1 cellular context compared by ENCODE assay signal in the genomic region with DNA sequence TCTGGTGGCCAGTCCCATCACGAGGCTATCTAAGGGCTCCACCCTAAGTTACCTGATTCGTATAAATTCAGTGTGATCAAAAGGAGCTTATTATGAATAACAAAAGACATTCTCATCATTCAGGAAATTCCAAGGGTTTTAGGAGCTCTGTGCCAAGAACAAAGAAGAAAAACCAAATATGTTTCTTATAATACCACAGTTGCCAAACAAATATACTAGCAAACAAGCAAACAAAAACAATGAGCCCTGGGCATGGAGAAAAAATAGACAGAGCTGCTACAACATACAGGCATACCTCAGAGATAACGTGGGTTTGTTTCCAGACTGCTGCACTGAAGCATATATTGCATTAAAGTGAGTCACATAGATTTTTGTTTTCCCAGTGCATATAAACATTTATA.
TF ChIP-seq lines count a peak whose summit lies in the region.

No MANE protein-coding gene starts in this region.

TF ChIP-seq in liver, 16 proteins besides CTCF, POLR2A, EP300 and RAD21:
- TF ChIP-seq, protein P1, sequence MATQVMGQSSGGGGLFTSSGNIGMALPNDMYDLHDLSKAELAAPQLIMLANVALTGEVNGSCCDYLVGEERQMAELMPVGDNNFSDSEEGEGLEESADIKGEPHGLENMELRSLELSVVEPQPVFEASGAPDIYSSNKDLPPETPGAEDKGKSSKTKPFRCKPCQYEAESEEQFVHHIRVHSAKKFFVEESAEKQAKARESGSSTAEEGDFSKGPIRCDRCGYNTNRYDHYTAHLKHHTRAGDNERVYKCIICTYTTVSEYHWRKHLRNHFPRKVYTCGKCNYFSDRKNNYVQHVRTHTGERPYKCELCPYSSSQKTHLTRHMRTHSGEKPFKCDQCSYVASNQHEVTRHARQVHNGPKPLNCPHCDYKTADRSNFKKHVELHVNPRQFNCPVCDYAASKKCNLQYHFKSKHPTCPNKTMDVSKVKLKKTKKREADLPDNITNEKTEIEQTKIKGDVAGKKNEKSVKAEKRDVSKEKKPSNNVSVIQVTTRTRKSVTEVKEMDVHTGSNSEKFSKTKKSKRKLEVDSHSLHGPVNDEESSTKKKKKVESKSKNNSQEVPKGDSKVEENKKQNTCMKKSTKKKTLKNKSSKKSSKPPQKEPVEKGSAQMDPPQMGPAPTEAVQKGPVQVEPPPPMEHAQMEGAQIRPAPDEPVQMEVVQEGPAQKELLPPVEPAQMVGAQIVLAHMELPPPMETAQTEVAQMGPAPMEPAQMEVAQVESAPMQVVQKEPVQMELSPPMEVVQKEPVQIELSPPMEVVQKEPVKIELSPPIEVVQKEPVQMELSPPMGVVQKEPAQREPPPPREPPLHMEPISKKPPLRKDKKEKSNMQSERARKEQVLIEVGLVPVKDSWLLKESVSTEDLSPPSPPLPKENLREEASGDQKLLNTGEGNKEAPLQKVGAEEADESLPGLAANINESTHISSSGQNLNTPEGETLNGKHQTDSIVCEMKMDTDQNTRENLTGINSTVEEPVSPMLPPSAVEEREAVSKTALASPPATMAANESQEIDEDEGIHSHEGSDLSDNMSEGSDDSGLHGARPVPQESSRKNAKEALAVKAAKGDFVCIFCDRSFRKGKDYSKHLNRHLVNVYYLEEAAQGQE (IDR thresholded peaks at IDR 0.05): no peak
- no peak for TF ChIP-seq TAF1 (conservative IDR thresholded peaks at IDR 0.05)
- no peak for TF ChIP-seq JUND (IDR thresholded peaks at IDR 0.05)
- TF ChIP-seq, protein P2, sequence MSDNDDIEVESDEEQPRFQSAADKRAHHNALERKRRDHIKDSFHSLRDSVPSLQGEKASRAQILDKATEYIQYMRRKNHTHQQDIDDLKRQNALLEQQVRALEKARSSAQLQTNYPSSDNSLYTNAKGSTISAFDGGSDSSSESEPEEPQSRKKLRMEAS (IDR thresholded peaks at IDR 0.05): no peak
- TF ChIP-seq YY1 (IDR thresholded peaks at IDR 0.05): no peak
- TF ChIP-seq, protein P3, sequence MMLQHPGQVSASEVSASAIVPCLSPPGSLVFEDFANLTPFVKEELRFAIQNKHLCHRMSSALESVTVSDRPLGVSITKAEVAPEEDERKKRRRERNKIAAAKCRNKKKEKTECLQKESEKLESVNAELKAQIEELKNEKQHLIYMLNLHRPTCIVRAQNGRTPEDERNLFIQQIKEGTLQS (IDR thresholded peaks at IDR 0.05): no peak
- no peak for TF ChIP-seq FOXA1 (IDR thresholded peaks at IDR 0.05)
- TF ChIP-seq RXRA (IDR thresholded peaks at IDR 0.05): no peak
- TF ChIP-seq HNF4G (IDR thresholded peaks at IDR 0.05): no peak
- no peak for TF ChIP-seq SP1 (IDR thresholded peaks at IDR 0.05)
- TF ChIP-seq NR2F2 (IDR thresholded peaks at IDR 0.05): no peak
- TF ChIP-seq HNF4A (conservative IDR thresholded peaks at IDR 0.05): no peak
- no peak for TF ChIP-seq EGR1 (IDR thresholded peaks at IDR 0.05; ENCODE audit: low read depth in 2 of 2)
- no peak for TF ChIP-seq GABPA (IDR thresholded peaks at IDR 0.05 in 1 of 2, conservative IDR thresholded peaks at IDR 0.05 in 1 of 2)
- TF ChIP-seq, protein P4, sequence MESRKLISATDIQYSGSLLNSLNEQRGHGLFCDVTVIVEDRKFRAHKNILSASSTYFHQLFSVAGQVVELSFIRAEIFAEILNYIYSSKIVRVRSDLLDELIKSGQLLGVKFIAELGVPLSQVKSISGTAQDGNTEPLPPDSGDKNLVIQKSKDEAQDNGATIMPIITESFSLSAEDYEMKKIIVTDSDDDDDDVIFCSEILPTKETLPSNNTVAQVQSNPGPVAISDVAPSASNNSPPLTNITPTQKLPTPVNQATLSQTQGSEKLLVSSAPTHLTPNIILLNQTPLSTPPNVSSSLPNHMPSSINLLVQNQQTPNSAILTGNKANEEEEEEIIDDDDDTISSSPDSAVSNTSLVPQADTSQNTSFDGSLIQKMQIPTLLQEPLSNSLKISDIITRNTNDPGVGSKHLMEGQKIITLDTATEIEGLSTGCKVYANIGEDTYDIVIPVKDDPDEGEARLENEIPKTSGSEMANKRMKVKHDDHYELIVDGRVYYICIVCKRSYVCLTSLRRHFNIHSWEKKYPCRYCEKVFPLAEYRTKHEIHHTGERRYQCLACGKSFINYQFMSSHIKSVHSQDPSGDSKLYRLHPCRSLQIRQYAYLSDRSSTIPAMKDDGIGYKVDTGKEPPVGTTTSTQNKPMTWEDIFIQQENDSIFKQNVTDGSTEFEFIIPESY (IDR thresholded peaks at IDR 0.05): no peak
- TF ChIP-seq FOXA2 (IDR thresholded peaks at IDR 0.05): no peak
